In the genomic region with DNA sequence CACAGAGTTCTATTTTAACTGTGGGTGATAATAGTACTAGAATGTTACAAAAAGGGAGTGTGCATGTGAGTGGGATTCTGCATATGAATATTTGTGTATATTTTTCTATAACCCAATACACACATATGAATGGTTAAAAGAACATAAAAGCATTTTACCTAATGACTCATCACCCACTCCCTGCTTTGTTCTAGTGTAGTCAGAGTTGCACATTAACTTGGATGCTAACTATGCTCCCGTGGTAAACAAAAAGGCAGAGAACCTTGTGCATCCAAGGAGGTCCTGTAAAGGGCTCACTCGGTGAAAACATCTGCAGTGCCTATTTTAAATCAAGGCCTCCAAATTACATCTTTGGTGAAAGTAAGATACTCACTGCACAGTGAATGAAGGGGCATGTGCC, we compare ENCODE assay signal across 1 cellular context.
TF ChIP-seq lines count a peak whose summit lies in the region.

No MANE protein-coding gene starts in this region.

TF ChIP-seq in SK-N-SH, 30 proteins besides CTCF, POLR2A, EP300 and RAD21 (continued from another document):
- no peak for TF ChIP-seq TAF1 (IDR thresholded peaks at IDR 0.05; ENCODE audit: borderline replicate concordance, low read depth, low read length)
- TF ChIP-seq, protein P1, sequence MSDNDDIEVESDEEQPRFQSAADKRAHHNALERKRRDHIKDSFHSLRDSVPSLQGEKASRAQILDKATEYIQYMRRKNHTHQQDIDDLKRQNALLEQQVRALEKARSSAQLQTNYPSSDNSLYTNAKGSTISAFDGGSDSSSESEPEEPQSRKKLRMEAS (IDR thresholded peaks at IDR 0.05; ENCODE audit: low read depth) = no peak
